16 cellular contexts compared by ENCODE assay signal in genomic region chr6:42012501-42013133, GRCh38. TPM values are rescaled to one million over a fixed set of nuclear protein-coding genes. Genes with fewer than 3 reads are reported as not detected.
DNase-seq lines count a peak whose midpoint lies in the region; ATAC-seq lines count a peak whose summit lies in the region.
"Had no signal": no experiment of that assay in that cellular context is flagged by ENCODE, and none has a peak within 500 bp of the region (broad histone marks: within the 10 kb centered on the region; RNA-seq: fewer than 3 reads in every experiment).

No MANE protein-coding gene starts in this region.

- H3K36me3 Mint-ChIP-seq in activated naive CD4-positive, alpha-beta T cell treated with anti-CD3 and anti-CD28 coated beads, Interleukin-2, amount 50 U/mL, for 24 hours, result peaks cover 16% of the 10 kb centered on the region
- peaks cover 65% of the 10 kb centered on the region for H3K36me3 Mint-ChIP-seq in activated T-helper 17 cell treated with anti-CD3 and anti-CD28 coated beads, Interleukin-2, amount 50 U/mL, for 72 hours (ENCODE audit: low read depth)

- peak overlapping the region; percentile 16 for H3K4me3 Mint-ChIP-seq in activated naive CD4-positive, alpha-beta T cell treated with anti-CD3 and anti-CD28 coated beads, Interleukin-2, amount 50 U/mL, for 24 hours
- H3K4me3 Mint-ChIP-seq in activated T-helper 17 cell treated with anti-CD3 and anti-CD28 coated beads, Interleukin-2, amount 50 U/mL, for 72 hours, result peak overlapping the region; percentile 61

- H3K27ac Mint-ChIP-seq in activated naive CD4-positive, alpha-beta T cell treated with anti-CD3 and anti-CD28 coated beads, Interleukin-2, amount 50 U/mL, for 24 hours, result peak overlapping the region; percentile 83
- H3K27ac Mint-ChIP-seq in activated T-helper 17 cell treated with anti-CD3 and anti-CD28 coated beads, Interleukin-2, amount 50 U/mL, for 72 hours, result peak overlapping the region; percentile 73

- no peaks in the 10 kb centered on the region for H3K9me3 Mint-ChIP-seq in activated naive CD4-positive, alpha-beta T cell treated with anti-CD3 and anti-CD28 coated beads, Interleukin-2, amount 50 U/mL, for 24 hours
- no peaks in the 10 kb centered on the region for H3K9me3 Mint-ChIP-seq in activated T-helper 17 cell treated with anti-CD3 and anti-CD28 coated beads, Interleukin-2, amount 50 U/mL, for 72 hours

- H3K27me3 Mint-ChIP-seq in activated naive CD4-positive, alpha-beta T cell treated with anti-CD3 and anti-CD28 coated beads, Interleukin-2, amount 50 U/mL, for 24 hours, result no peaks in the 10 kb centered on the region
- no peaks in the 10 kb centered on the region for H3K27me3 Mint-ChIP-seq in activated T-helper 17 cell treated with anti-CD3 and anti-CD28 coated beads, Interleukin-2, amount 50 U/mL, for 72 hours

- no peak for ATAC-seq in activated T-helper 17 cell treated with anti-CD3 and anti-CD28 coated beads, Interleukin-2, amount 50 U/mL, for 72 hours (replicated peaks)
- no peak for ATAC-seq in HG03135 (IDR thresholded peaks at IDR 0.05; ENCODE audit: unreplicated experiment)
- ATAC-seq: foreskin keratinocyte, GM12878 had no signal

- H3K4me1 Mint-ChIP-seq in activated naive CD4-positive, alpha-beta T cell treated with anti-CD3 and anti-CD28 coated beads, Interleukin-2, amount 50 U/mL, for 24 hours, result peaks cover 82% of the 10 kb centered on the region
- H3K4me1 Mint-ChIP-seq in activated T-helper 17 cell treated with anti-CD3 and anti-CD28 coated beads, Interleukin-2, amount 50 U/mL, for 72 hours, result peaks cover 58% of the 10 kb centered on the region

- no peak for DNase-seq in activated naive CD4-positive, alpha-beta T cell treated with Interleukin-2 at 50 U/mL for 16 hours
- DNase-seq in iris pigment epithelial cell (ENCODE audit: low read depth) (peak; percentile 37), NCI-H2196 (lab: John Stamatoyannopoulos, UW; ENCODE audit: unreplicated experiment) (no peak), NCI-H1105 treated with DMSO at 0.1 percent for 48 hours (lab: John Stamatoyannopoulos, UW) (no peak), mucosa of gallbladder (ENCODE audit: low spot score) (no peak)
- DNase-seq: BE2C; effector memory CD4-positive, alpha-beta T cell; MG63; NCI-H2107; Right ventricle myocardium superior; stimulated activated CD4-positive, alpha-beta T cell treated with anti-CD3 and anti-CD28 coated beads, Interleukin-12 subunit alpha, Interleukin-12 subunit beta, amount 100 ng/mL, for 4 hours had no signal

RNA-seq across cellular contexts. Expression of gene TAF8, which starts 37.7 kb away (rescaled TPM):
- total RNA-seq in activated T-helper 17 cell treated with anti-CD3 and anti-CD28 coated beads, Interleukin-2, amount 50 U/mL, for 72 hours, result 10 to 100 TPM; 48.8 to 60.9 TPM
- total RNA-seq in mucosa of gallbladder, result 26.3 TPM
